In the genomic region with DNA sequence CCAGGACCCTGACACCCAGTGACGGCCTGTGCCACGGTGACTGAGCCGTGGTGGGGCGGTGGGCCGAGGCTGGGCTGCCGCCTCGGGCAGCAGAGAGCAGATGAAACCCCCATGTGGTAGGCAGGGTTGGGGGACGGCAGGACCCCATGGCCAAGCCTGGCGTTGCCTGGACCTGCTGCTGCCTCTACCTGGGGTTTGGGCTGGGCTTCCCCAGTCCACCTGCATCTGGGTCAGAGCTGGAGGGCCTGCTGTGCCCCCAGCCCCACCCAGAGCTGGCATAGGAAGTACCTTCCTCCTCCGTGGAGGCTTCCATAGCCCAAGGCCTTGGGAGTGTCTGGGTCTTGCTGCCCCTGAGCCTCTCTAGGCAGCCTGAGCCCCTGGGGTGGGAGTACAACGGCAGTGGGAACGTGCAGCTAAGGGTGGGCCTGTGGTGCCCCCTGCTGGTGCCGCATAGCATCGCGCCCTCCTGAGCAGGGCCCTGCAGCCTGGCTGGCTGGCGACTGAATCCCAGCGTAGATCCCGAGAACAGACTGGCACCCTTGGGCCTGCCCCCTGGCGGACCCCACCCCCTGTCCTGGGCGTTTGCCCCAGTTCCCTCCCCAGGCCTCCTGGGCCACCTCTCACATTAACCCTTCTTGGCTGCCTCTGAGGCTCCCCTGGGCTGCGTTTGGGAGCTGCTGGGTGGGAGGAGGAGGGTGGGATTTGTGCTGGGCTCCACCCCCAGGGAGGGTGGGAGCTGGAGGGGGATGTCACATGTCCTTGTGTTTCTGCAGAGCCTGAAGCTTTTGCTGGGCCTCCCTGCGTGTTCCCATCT, we compare ENCODE assay signal across 8 cellular contexts. TPM values are rescaled to one million over a fixed set of nuclear protein-coding genes. Genes with fewer than 3 reads are reported as not detected.
DNase-seq lines count a peak whose midpoint lies in the region; ATAC-seq and TF ChIP-seq lines count a peak whose summit lies in the region.

No MANE protein-coding gene starts in this region.

- H3K9ac ChIP-seq in neural cell (ENCODE audit: low read length): peak overlapping the region; percentile 62

- no peaks in the 10 kb centered on the region for H3K9me2 ChIP-seq in neural cell (ENCODE audit: insufficient read depth, low read length)

- H3K27me3 Mint-ChIP-seq in activated T-helper 17 cell treated with anti-CD3 and anti-CD28 coated beads, Interleukin-2, amount 50 U/mL, for 72 hours: no peaks in the 10 kb centered on the region

- DNase-seq in GM10266 (ENCODE audit: extremely low spot score) (peak; percentile 88), RKO (ENCODE audit: low spot score) (peak; percentile 51), fibroblast of the aortic adventitia (ENCODE audit: low read depth) (peak; percentile 79)
- peak; percentile 85 for DNase-seq in stimulated activated naive CD8-positive, alpha-beta T cell treated with anti-CD3 and anti-CD28 coated beads, Interleukin-15, Interleukin-2, amounts not matched to agents 100 U/mL and 50 U/mL, for 24 hours

- H3K9me3 Mint-ChIP-seq in activated T-helper 17 cell treated with anti-CD3 and anti-CD28 coated beads, Interleukin-2, amount 50 U/mL, for 72 hours: no peaks in the 10 kb centered on the region

- H3K36me3 Mint-ChIP-seq in activated T-helper 17 cell treated with anti-CD3 and anti-CD28 coated beads, Interleukin-2, amount 50 U/mL, for 72 hours (ENCODE audit: low read depth): peaks cover 9% of the 10 kb centered on the region

- H3K79me2 ChIP-seq in neural cell (replicated peaks; ENCODE audit: insufficient read depth, low read length): no peaks in the 10 kb centered on the region

- peak; percentile 94 for ATAC-seq in activated T-helper 17 cell treated with anti-CD3 and anti-CD28 coated beads, Interleukin-2, amount 50 U/mL, for 72 hours (replicated peaks)
- peak; percentile 88 for ATAC-seq in stimulated activated naive CD8-positive, alpha-beta T cell treated with anti-CD3 and anti-CD28 coated beads, Interleukin-15, Interleukin-2, amounts not matched to agents 100 U/mL and 50 U/mL, for 24 hours
- no peak for ATAC-seq in GM21717 (IDR thresholded peaks at IDR 0.05; ENCODE audit: unreplicated experiment)

- H3K27me3 ChIP-seq in neural cell (ENCODE audit: insufficient read depth, low read depth, low read length): no peaks in the 10 kb centered on the region

- no peak overlapping the region for H3K4me3 Mint-ChIP-seq in activated T-helper 17 cell treated with anti-CD3 and anti-CD28 coated beads, Interleukin-2, amount 50 U/mL, for 72 hours

- peak overlapping the region; percentile 45 for H2AFZ ChIP-seq in neural cell (ENCODE audit: low read depth, low read length)

- no peak overlapping the region for H3K4me3 ChIP-seq in fibroblast of the aortic adventitia (ENCODE audit: low read depth, low read length)
- H3K4me3 ChIP-seq in neural cell (ENCODE audit: low read length): peak overlapping the region; percentile 60

- no peaks in the 10 kb centered on the region for H3K36me3 ChIP-seq in neural cell (ENCODE audit: insufficient read depth, low read length)

- TF ChIP-seq RAD21 in Ishikawa (IDR thresholded peaks at IDR 0.05; ENCODE audit: low read depth) (peak; percentile 93), neural cell (conservative IDR thresholded peaks at IDR 0.05) (peak; percentile 97)

- H3K4me1 Mint-ChIP-seq in activated T-helper 17 cell treated with anti-CD3 and anti-CD28 coated beads, Interleukin-2, amount 50 U/mL, for 72 hours: no peaks in the 10 kb centered on the region

- peak; percentile 97 for TF ChIP-seq CTCF in GM10266 (IDR thresholded peaks at IDR 0.05; ENCODE audit: control insufficient read depth, insufficient read depth, low read depth, missing control alignments)
- peak; percentile 98 for TF ChIP-seq CTCF in fibroblast of the aortic adventitia (IDR thresholded peaks at IDR 0.05; ENCODE audit: insufficient read depth, low read length)
- peak; percentile 98 for TF ChIP-seq CTCF in neural cell (IDR thresholded peaks at IDR 0.05; ENCODE audit: poor library complexity, severe bottlenecking)

- H3F3A ChIP-seq in neural cell (ENCODE audit: insufficient read depth, low read length, poor library complexity, severe bottlenecking): no peaks in the 10 kb centered on the region

- TF ChIP-seq EP300 in Ishikawa (IDR thresholded peaks at IDR 0.05; ENCODE audit: borderline replicate concordance): no peak
- TF ChIP-seq EP300 in neural cell (conservative IDR thresholded peaks at IDR 0.05; ENCODE audit: poor library complexity, severe bottlenecking): no peak

- no peaks in the 10 kb centered on the region for H3K9me3 ChIP-seq in neural cell (ENCODE audit: low read length)

- H4K20me1 ChIP-seq in neural cell (ENCODE audit: insufficient read depth): no peaks in the 10 kb centered on the region

- no peak overlapping the region for H3K27ac Mint-ChIP-seq in activated T-helper 17 cell treated with anti-CD3 and anti-CD28 coated beads, Interleukin-2, amount 50 U/mL, for 72 hours

- peak overlapping the region; percentile 51 for H3K4me2 ChIP-seq in neural cell (ENCODE audit: low read length)

- peak overlapping the region; percentile 57 for H3K27ac ChIP-seq in neural cell (ENCODE audit: low read length)

TF ChIP-seq in Ishikawa, 13 proteins besides CTCF, POLR2A, EP300 and RAD21:
- TF ChIP-seq, protein P1, sequence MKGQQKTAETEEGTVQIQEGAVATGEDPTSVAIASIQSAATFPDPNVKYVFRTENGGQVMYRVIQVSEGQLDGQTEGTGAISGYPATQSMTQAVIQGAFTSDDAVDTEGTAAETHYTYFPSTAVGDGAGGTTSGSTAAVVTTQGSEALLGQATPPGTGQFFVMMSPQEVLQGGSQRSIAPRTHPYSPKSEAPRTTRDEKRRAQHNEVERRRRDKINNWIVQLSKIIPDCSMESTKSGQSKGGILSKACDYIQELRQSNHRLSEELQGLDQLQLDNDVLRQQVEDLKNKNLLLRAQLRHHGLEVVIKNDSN (IDR thresholded peaks at IDR 0.05): peak; percentile 69
- TF ChIP-seq TEAD4 (IDR thresholded peaks at IDR 0.05) (no peak), ZBTB7A (IDR thresholded peaks at IDR 0.05; ENCODE audit: low read depth) (peak; percentile 69; the same call in 1 of the 2 replicates)

TF ChIP-seq in neural cell, 6 proteins besides CTCF, POLR2A, EP300 and RAD21:
- TF ChIP-seq SMC3 (conservative IDR thresholded peaks at IDR 0.05; ENCODE audit: poor library complexity) (peak; percentile 88), POLR2AphosphoS5 (IDR thresholded peaks at IDR 0.05) (peak; percentile 20), EZH2 (IDR thresholded peaks at IDR 0.05; ENCODE audit: borderline replicate concordance, insufficient read depth, low read length, poor library complexity, severe bottlenecking) (no peak), MXI1 (conservative IDR thresholded peaks at IDR 0.05; ENCODE audit: poor library complexity, severe bottlenecking) (peak; percentile 51)
TF ChIP-seq in neural cell: peak in this region for 3.

RNA-seq across cellular contexts. Expression of gene ATP6V0C, which starts 12.6 kb away (rescaled TPM):
- 100 to 1,000 TPM in 1 of 2 donors, 10 to 100 TPM in 1; 98.5 to 128 TPM for total RNA-seq in activated T-helper 17 cell treated with anti-CD3 and anti-CD28 coated beads, Interleukin-2, amount 50 U/mL, for 72 hours
- total RNA-seq in fibroblast of the aortic adventitia (ENCODE audit: low replicate concordance): 5.3 and 48.9 TPM in 2 replicates
- polyA plus RNA-seq in neural cell: 89.7 and 100 TPM in 2 replicates
- polyA minus RNA-seq in neural cell: 42.8 and 46.3 TPM in 2 replicates

RNA-seq across cellular contexts. Expression of gene AMDHD2, which starts 19.0 kb away (rescaled TPM):
- 10 to 100 TPM; 39.6 to 54.5 TPM for total RNA-seq in activated T-helper 17 cell treated with anti-CD3 and anti-CD28 coated beads, Interleukin-2, amount 50 U/mL, for 72 hours
- 59.9 and 74.3 TPM in 2 replicates for total RNA-seq in fibroblast of the aortic adventitia (ENCODE audit: low replicate concordance)
- 50.0 and 80.3 TPM in 2 replicates for polyA plus RNA-seq in neural cell
- polyA minus RNA-seq in neural cell: 17.0 and 19.5 TPM in 2 replicates

RNA-seq across cellular contexts. Expression of gene TBC1D24, which starts 26.2 kb away (rescaled TPM):
- total RNA-seq in activated T-helper 17 cell treated with anti-CD3 and anti-CD28 coated beads, Interleukin-2, amount 50 U/mL, for 72 hours: 10 to 100 TPM; 10.8 to 16.1 TPM
- 11.9 and 16.1 TPM in 2 replicates for total RNA-seq in fibroblast of the aortic adventitia (ENCODE audit: low replicate concordance)
- 27.1 and 30.1 TPM in 2 replicates for polyA plus RNA-seq in neural cell
- 43.1 and 46.7 TPM in 2 replicates for polyA minus RNA-seq in neural cell

RNA-seq across cellular contexts. Expression of gene NTN3, which starts 30.0 kb away (rescaled TPM):
- under 1 TPM in 1 of 2 donors, not detected in 1; 0.21 TPM for total RNA-seq in activated T-helper 17 cell treated with anti-CD3 and anti-CD28 coated beads, Interleukin-2, amount 50 U/mL, for 72 hours
- 0.45 and 2.8 TPM in 2 replicates for total RNA-seq in fibroblast of the aortic adventitia (ENCODE audit: low replicate concordance)
- polyA plus RNA-seq in neural cell: 1.2 and 2.4 TPM in 2 replicates
- polyA minus RNA-seq in neural cell: 4.3 and 5.1 TPM in 2 replicates

RNA-seq across cellular contexts. Expression of gene CEMP1, which starts 30.1 kb away (rescaled TPM):
- not detected for total RNA-seq in activated T-helper 17 cell treated with anti-CD3 and anti-CD28 coated beads, Interleukin-2, amount 50 U/mL, for 72 hours
- total RNA-seq in fibroblast of the aortic adventitia (ENCODE audit: low replicate concordance): not detected in 2 replicates
- polyA plus RNA-seq in neural cell: 0.46 TPM in 1 of 2 replicates, not detected in the other
- polyA minus RNA-seq in neural cell: 0.97 and 1.6 TPM in 2 replicates
